In the genomic region with DNA sequence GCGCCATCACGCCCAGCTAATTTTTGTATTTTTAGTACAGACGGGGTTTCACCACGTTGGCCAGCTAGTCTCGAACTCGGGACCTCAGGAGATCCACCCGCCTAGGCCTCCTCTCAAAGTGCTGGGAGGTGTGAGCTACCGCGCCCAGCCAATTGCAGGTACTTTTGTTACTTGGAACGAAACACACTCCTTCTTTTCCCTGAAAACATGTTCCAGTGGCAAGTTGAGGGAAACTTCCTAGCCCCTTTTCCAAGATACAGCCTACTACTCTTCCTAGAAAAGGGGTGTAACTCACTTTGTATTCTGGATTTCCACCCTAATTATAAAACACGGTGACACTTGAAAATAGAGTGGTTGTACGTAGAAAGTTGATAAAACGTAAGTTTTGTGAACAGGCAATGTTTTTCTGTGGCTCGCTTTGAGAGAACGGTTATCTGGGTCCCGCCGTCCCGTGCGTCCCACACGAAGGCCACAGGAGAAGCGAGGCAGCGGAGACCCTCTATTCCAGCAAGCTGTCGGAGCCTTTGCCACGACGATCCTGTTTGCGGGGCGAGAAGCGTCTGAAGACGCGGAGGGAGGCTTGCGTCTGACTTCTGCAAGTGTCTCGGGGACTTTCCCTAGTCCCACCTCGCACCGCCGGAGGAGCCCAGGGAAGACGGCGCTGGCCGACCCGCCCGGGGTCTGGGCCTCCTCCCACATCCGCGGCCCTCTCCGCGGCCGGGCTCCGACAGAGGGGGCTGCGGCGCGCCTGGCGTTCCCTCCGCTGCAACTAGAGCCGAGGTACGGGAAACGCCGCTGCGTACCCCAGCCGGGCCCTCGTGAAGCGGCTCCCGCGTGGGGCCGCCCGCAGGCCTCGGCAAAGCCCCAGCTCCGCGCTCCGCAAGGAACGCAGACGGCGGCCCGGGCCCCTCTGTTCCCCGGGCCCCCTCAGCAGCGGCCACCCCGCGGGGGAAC, we compare ENCODE assay signal across 7 cellular contexts. TPM values are rescaled to one million over a fixed set of nuclear protein-coding genes. Genes with fewer than 3 reads are reported as not detected.
DNase-seq lines count a peak whose midpoint lies in the region; ATAC-seq lines count a peak whose summit lies in the region.

No MANE protein-coding gene starts in this region.

- no peaks in the 10 kb centered on the region for H3K9me3 ChIP-seq in iPS-18a (ENCODE audit: control insufficient read depth, low read depth, low read length)

- H3K9ac ChIP-seq in iPS-18a (ENCODE audit: low read length): peak overlapping the region; percentile 89

- peaks cover 19% of the 10 kb centered on the region for H3K4me1 ChIP-seq in iPS-18a (ENCODE audit: control insufficient read depth, low read depth, low read length)

- no peaks in the 10 kb centered on the region for H3K27me3 ChIP-seq in iPS-18a (ENCODE audit: control insufficient read depth, insufficient read depth, low read length)

- no peak overlapping the region for H3K27ac ChIP-seq in iPS-18a (ENCODE audit: low read length)

- H3K4me3 ChIP-seq in iPS-18a (ENCODE audit: low read length): peak overlapping the region; percentile 95

- H3K36me3 ChIP-seq in iPS-18a (ENCODE audit: control insufficient read depth, low read depth, low read length): no peaks in the 10 kb centered on the region

- peak; percentile 19 for ATAC-seq in GM18868 (IDR thresholded peaks at IDR 0.05; ENCODE audit: unreplicated experiment)
- peak; percentile 28 for ATAC-seq in HG02870 (IDR thresholded peaks at IDR 0.05; ENCODE audit: unreplicated experiment)

- DNase-seq in RPMI7951 (ENCODE audit: low read depth) (peak; percentile 26), SKM-1 (lab: John Stamatoyannopoulos, UW; ENCODE audit: unreplicated experiment) (no peak)
- peak; percentile 58 for DNase-seq in activated naive CD4-positive, alpha-beta T cell treated with anti-CD3 and anti-CD28 coated beads, Interleukin-2, amount 50 U/mL, for 16 hours
- peak; percentile 34 to 37 for DNase-seq in stimulated activated CD4-positive, alpha-beta T cell treated with anti-CD3 and anti-CD28 coated beads, Interleukin-15, amount 100 ng/mL, for 1 hour (ENCODE audit: low read depth in 1 of 2, low spot score in 1 of 2)

RNA-seq across cellular contexts. Expression of a gene that starts 0.7 kb away (rescaled TPM):
- total RNA-seq in RPMI7951 (2014; rRNA removed; shearing (Covaris generic)): 39.0 and 42.3 TPM in 2 replicates

RNA-seq across cellular contexts. Expression of a gene that starts 34.5 kb away (rescaled TPM):
- total RNA-seq in RPMI7951 (2014; rRNA removed; shearing (Covaris generic)): 3.9 and 8.2 TPM in 2 replicates

RNA-seq across cellular contexts. Expression of a gene that starts 42.0 kb away (rescaled TPM):
- total RNA-seq in RPMI7951 (2014; rRNA removed; shearing (Covaris generic)): 3.6 and 3.7 TPM in 2 replicates

RNA-seq across cellular contexts. Expression of a gene that starts 45.1 kb away (rescaled TPM):
- under 0.01 TPM in 1 of 2 replicates, not detected in the other for total RNA-seq in RPMI7951 (2014; rRNA removed; shearing (Covaris generic))
